In the genomic region with DNA sequence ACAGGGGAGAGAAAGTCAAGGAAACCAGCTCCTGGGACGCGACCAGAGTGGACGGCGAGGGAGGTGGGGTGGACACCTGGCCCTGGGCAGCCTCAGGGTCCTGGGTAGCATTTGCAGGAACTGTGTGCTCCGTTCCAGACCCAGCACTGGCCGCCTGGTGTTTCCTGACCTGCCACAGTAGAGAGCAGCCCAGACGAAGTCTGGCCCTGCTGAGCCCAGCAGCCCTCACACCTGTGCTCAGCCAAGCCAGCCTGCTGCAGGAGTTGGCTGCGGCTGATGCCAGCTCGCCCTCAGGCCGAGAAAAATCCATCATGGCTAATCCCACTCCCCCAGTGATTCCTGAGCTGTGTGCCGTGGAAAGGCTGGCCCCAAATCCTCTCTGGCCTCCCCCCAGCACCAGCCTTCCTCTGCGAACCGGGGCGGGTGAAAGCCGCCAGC, we compare ENCODE assay signal across 16 cellular contexts.
DNase-seq lines count a peak whose midpoint lies in the region; ATAC-seq and TF ChIP-seq lines count a peak whose summit lies in the region.
"Had no signal": no experiment of that assay in that cellular context is flagged by ENCODE, and none has a peak within 500 bp of the region (broad histone marks: within the 10 kb centered on the region; RNA-seq: fewer than 3 reads in every experiment).

No MANE protein-coding gene starts in this region.

- H3K9me3 Mint-ChIP-seq in brain: peaks cover 0 to 2% (median 0%) of the 10 kb centered on the region in 5 experiments

- DNase-seq in Right ventricle myocardium superior (peak; percentile 27), left ventricle myocardium superior (no peak), lower lobe of right lung (peak; percentile 28), sigmoid colon (peak; percentile 55), omental fat pad (ENCODE audit: low spot score) (no peak), NCI-H1930 (lab: John Stamatoyannopoulos, UW) (no peak), GOT3 (lab: John Stamatoyannopoulos, UW) (no peak)
- DNase-seq: CD4-positive, CD25-positive, alpha-beta regulatory T cell; DMS53; MV-4-11; NCI-H1436; NCI-H2227 treated with DMSO at 0.1 percent for 48 hours; NCI-H526; SIG-M5 had no signal

- H3K9me3 ChIP-seq in lower lobe of right lung: no peaks in the 10 kb centered on the region
- H3K9me3 ChIP-seq in sigmoid colon: no peaks in the 10 kb centered on the region

- peaks cover 2% of the 10 kb centered on the region for H3K27me3 Mint-ChIP-seq in brain
- H3K27me3 Mint-ChIP-seq: CD4-positive, CD25-positive, alpha-beta regulatory T cell had no signal

- no peaks in the 10 kb centered on the region for H3K36me3 ChIP-seq in lower lobe of right lung
- no peaks in the 10 kb centered on the region for H3K36me3 ChIP-seq in sigmoid colon

- TF ChIP-seq POLR2A in sigmoid colon (IDR thresholded peaks at IDR 0.05): no peak

- no peak for TF ChIP-seq EP300 in sigmoid colon (IDR thresholded peaks at IDR 0.05)

- TF ChIP-seq CTCF in brain (conservative IDR thresholded peaks at IDR 0.05): no peak
- no peak for TF ChIP-seq CTCF in lower lobe of right lung (IDR thresholded peaks at IDR 0.05)
- TF ChIP-seq CTCF in sigmoid colon (IDR thresholded peaks at IDR 0.05): no peak
- no peak for TF ChIP-seq CTCF in omental fat pad (IDR thresholded peaks at IDR 0.05)

- ATAC-seq in Right ventricle myocardium superior (ENCODE audit: poor library complexity) (peak; percentile 14), left ventricle myocardium superior (no peak), lower lobe of right lung (no peak), omental fat pad (ENCODE audit: low FRiP score) (no peak)

- peak overlapping the region in 4 of 5 experiments; percentile 50 to 91 (median 82) for H3K27ac Mint-ChIP-seq in brain
- H3K27ac Mint-ChIP-seq: CD4-positive, CD25-positive, alpha-beta regulatory T cell had no signal

- no peaks in the 10 kb centered on the region for H3K4me1 ChIP-seq in lower lobe of right lung
- peaks cover 0 to 13% (median 4%) of the 10 kb centered on the region in 4 donors for H3K4me1 ChIP-seq in sigmoid colon

- intact Hi-C loops in Right ventricle myocardium superior (cut with DNase I): no loop called here
- intact Hi-C loops in left ventricle myocardium superior (cut with micrococcal nuclease): no loop called here
- intact Hi-C loops in lower lobe of right lung (cut with DNase I): no loop called here
- intact Hi-C loops in sigmoid colon (cut with DNase I): no loop called here

- H3K4me1 Mint-ChIP-seq in brain: peaks cover 62% of the 10 kb centered on the region
- H3K4me1 Mint-ChIP-seq: CD4-positive, CD25-positive, alpha-beta regulatory T cell had no signal

- H3K4me3 ChIP-seq in lower lobe of right lung: no peak overlapping the region
- no peak overlapping the region for H3K4me3 ChIP-seq in sigmoid colon

- H3K36me3 Mint-ChIP-seq in brain: no peaks in the 10 kb centered on the region
- H3K36me3 Mint-ChIP-seq: CD4-positive, CD25-positive, alpha-beta regulatory T cell had no signal

- 82 to 87% methylated on average over 15 of the region's 15 CpGs for WGBS in sigmoid colon, 2 donors

- H3K27ac ChIP-seq in lower lobe of right lung (no peak overlapping the region), sigmoid colon (no peak overlapping the region)
- H3K27ac ChIP-seq: HL-60 had no signal

- peak overlapping the region in 2 of 5 experiments; percentile 31 to 54 for H3K4me3 Mint-ChIP-seq in brain
- H3K4me3 Mint-ChIP-seq: CD4-positive, CD25-positive, alpha-beta regulatory T cell had no signal

- H3K27me3 ChIP-seq in lower lobe of right lung (ENCODE audit: low read depth) (peaks cover 14% of the 10 kb centered on the region), sigmoid colon (no peaks in the 10 kb centered on the region)

Comparison
In these comparisons a context has a peak if more than half of its experiments do, and no peak if none do; other contexts are left out.
1. DNase-seq: peak in Right ventricle myocardium superior (single experiment), lower lobe of right lung (single experiment) and sigmoid colon (single experiment); none in left ventricle myocardium superior (single experiment), omental fat pad (single experiment), NCI-H1930 (0 of 2) and GOT3 (single experiment).